8 cellular contexts compared by ENCODE assay signal in the genomic region with DNA sequence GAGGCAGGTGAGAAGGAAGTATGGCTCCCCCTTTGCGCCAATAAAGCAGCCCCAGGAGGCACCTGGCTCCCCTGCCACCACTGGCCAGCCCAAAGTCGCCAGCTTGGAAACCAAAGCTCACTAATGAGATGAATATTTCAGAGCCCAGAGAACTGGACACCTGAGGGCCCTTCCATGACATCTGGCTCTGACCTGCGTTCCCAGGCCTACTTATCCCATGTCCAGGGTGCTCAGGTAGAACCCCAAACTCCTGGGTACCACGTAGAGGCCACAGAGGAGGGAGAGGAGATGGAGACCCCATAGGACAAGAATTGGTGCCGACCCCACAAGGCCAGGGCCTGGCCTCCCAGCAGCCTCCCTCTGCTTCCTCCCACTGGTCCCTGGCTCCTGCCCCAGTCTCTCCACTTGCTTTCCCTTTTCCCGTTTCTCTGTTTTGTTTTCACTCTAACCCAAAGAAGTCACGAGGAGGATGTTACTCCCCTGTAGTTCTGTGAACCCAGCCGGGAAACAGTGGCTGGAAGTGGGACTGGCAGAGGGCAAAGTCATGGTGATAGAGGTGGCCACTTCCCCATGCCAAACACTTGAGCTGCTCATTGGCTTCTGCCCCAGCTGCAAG. TPM values are rescaled to one million over a fixed set of nuclear protein-coding genes. Genes with fewer than 3 reads are reported as not detected.
DNase-seq lines count a peak whose midpoint lies in the region; ATAC-seq and TF ChIP-seq lines count a peak whose summit lies in the region.

No MANE protein-coding gene starts in this region.

- H3K9me3 Mint-ChIP-seq in nephron: no peaks in the 10 kb centered on the region

- CTCF ChIA-PET in RWPE1 (lab: Yijun Ruan, JAX): interaction anchor here (1.1 to 1.5 kb wide), 4 partner anchors 18 to 65 kb away, joined by 3 to 4 read pairs (median 4); a partner anchor contains a TSS

- peak overlapping the region; percentile 82 to 94 (median 94) for H3K27ac Mint-ChIP-seq in nephron

- H3K27me3 Mint-ChIP-seq in nephron (ENCODE audit: low read depth): no peaks in the 10 kb centered on the region

- peak overlapping the region; percentile 55 to 84 (median 76) for H3K4me3 Mint-ChIP-seq in nephron

- POLR2A ChIA-PET in RWPE1 (lab: Yijun Ruan, JAX; ENCODE audit: low non-redundant PET): interaction anchor here (1.2 kb wide), 1 partner anchor 18 kb away, joined by 4 read pairs; no protein-coding TSS in a partner anchor

- H3K36me3 Mint-ChIP-seq in nephron (ENCODE audit: low read depth): no peaks in the 10 kb centered on the region

- peak overlapping the region; percentile 90 for H3K27ac ChIP-seq in RWPE1

- peak overlapping the region; percentile 72 for H3K4me3 ChIP-seq in epithelial cell of proximal tubule (ENCODE audit: low read depth, low read length)

- peaks cover 67% of the 10 kb centered on the region for H3K4me1 Mint-ChIP-seq in nephron

- peak; percentile 27 for DNase-seq in EL
- DNase-seq in RWPE1 (ENCODE audit: low spot score): no peak
- no peak for DNase-seq in epithelial cell of proximal tubule (ENCODE audit: low read depth)
- no peak for DNase-seq in AML-193 (lab: John Stamatoyannopoulos, UW)
- DNase-seq in NCI-H1092 treated with DMSO at 0.1 percent for 48 hours (lab: John Stamatoyannopoulos, UW): no peak
- no peak for DNase-seq in stimulated activated CD4-positive, alpha-beta T cell treated with anti-CD3 and anti-CD28 coated beads, Interleukin-4, amount 100 ng/mL, for 24 hours

- TF ChIP-seq CTCF in RWPE1 (conservative IDR thresholded peaks at IDR 0.05; ENCODE audit: low read depth): no peak
- TF ChIP-seq CTCF in epithelial cell of proximal tubule (conservative IDR thresholded peaks at IDR 0.05; ENCODE audit: low read depth, low read length): no peak
- TF ChIP-seq CTCF in nephron (IDR thresholded peaks at IDR 0.05; ENCODE audit: unreplicated experiment in 3 of 3): no peak

- no peak for ATAC-seq in GM21619 (IDR thresholded peaks at IDR 0.05; ENCODE audit: unreplicated experiment)

RNA-seq across cellular contexts. Expression of a gene that starts 0.9 kb away (rescaled TPM):
- 109 and 165 TPM in 2 replicates for total RNA-seq in epithelial cell of proximal tubule

RNA-seq across cellular contexts. Expression of a gene that starts 21.1 kb away (rescaled TPM):
- 53.3 and 55.3 TPM in 2 replicates for total RNA-seq in epithelial cell of proximal tubule

RNA-seq across cellular contexts. Expression of a gene that starts 21.5 kb away (rescaled TPM):
- 119 and 173 TPM in 2 replicates for total RNA-seq in epithelial cell of proximal tubule

RNA-seq across cellular contexts. Expression of a gene that starts 30.6 kb away (rescaled TPM):
- 1.0 and 2.3 TPM in 2 replicates for total RNA-seq in epithelial cell of proximal tubule
